1 cellular context compared by ENCODE assay signal in the genomic region with DNA sequence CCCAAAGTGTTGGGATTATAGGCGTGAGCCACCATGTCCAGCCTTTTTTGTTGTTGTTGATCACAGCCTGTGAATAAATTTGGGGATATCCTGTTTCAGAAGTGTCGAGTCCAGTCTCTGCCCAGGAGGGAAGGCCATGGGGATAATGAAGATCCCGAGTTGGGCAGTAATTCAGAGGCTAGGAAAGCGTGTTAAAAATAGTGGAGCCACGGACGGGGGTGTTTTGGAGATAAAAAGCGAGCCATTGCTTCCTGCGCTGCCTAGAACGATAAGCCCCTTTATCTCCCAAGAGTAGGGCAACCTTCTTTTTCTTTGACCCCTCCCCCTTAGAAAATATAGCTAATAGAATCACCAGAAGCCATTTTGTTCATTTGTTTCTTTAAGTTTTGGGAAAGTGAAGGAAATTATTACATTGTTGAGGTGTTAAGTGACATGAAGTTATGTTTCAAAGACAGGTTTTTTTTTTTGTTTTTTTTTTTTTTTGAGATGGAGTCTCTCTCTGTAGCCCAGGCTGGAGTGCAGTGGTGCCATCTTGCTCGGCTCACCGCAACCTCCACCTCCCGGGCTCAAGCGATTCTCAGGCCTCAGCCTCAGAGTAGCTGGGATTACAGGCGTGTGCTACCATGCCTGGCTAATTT.
TF ChIP-seq lines count a peak whose summit lies in the region.

No MANE protein-coding gene starts in this region.

TF ChIP-seq in K562, 482 proteins besides CTCF, POLR2A, EP300 and RAD21 (continued from another document and continues in another):
- TF ChIP-seq, protein P1, sequence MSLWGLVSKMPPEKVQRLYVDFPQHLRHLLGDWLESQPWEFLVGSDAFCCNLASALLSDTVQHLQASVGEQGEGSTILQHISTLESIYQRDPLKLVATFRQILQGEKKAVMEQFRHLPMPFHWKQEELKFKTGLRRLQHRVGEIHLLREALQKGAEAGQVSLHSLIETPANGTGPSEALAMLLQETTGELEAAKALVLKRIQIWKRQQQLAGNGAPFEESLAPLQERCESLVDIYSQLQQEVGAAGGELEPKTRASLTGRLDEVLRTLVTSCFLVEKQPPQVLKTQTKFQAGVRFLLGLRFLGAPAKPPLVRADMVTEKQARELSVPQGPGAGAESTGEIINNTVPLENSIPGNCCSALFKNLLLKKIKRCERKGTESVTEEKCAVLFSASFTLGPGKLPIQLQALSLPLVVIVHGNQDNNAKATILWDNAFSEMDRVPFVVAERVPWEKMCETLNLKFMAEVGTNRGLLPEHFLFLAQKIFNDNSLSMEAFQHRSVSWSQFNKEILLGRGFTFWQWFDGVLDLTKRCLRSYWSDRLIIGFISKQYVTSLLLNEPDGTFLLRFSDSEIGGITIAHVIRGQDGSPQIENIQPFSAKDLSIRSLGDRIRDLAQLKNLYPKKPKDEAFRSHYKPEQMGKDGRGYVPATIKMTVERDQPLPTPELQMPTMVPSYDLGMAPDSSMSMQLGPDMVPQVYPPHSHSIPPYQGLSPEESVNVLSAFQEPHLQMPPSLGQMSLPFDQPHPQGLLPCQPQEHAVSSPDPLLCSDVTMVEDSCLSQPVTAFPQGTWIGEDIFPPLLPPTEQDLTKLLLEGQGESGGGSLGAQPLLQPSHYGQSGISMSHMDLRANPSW (CRISPR knock-in tag; IDR thresholded peaks at IDR 0.05), result no peak
- no peak for TF ChIP-seq ZC3H8 (IDR thresholded peaks at IDR 0.05)
- no peak for TF ChIP-seq ADNP (tag; IDR thresholded peaks at IDR 0.05)
- TF ChIP-seq RNF219 (CRISPR knock-in tag; IDR thresholded peaks at IDR 0.05), result no peak
- TF ChIP-seq SMAD1 (IDR thresholded peaks at IDR 0.05; ENCODE audit: low read depth, low read length, partially characterized antibody), result peak; percentile 44
- TF ChIP-seq FOXJ2 (tag; IDR thresholded peaks at IDR 0.05), result no peak
- TF ChIP-seq, protein P2, sequence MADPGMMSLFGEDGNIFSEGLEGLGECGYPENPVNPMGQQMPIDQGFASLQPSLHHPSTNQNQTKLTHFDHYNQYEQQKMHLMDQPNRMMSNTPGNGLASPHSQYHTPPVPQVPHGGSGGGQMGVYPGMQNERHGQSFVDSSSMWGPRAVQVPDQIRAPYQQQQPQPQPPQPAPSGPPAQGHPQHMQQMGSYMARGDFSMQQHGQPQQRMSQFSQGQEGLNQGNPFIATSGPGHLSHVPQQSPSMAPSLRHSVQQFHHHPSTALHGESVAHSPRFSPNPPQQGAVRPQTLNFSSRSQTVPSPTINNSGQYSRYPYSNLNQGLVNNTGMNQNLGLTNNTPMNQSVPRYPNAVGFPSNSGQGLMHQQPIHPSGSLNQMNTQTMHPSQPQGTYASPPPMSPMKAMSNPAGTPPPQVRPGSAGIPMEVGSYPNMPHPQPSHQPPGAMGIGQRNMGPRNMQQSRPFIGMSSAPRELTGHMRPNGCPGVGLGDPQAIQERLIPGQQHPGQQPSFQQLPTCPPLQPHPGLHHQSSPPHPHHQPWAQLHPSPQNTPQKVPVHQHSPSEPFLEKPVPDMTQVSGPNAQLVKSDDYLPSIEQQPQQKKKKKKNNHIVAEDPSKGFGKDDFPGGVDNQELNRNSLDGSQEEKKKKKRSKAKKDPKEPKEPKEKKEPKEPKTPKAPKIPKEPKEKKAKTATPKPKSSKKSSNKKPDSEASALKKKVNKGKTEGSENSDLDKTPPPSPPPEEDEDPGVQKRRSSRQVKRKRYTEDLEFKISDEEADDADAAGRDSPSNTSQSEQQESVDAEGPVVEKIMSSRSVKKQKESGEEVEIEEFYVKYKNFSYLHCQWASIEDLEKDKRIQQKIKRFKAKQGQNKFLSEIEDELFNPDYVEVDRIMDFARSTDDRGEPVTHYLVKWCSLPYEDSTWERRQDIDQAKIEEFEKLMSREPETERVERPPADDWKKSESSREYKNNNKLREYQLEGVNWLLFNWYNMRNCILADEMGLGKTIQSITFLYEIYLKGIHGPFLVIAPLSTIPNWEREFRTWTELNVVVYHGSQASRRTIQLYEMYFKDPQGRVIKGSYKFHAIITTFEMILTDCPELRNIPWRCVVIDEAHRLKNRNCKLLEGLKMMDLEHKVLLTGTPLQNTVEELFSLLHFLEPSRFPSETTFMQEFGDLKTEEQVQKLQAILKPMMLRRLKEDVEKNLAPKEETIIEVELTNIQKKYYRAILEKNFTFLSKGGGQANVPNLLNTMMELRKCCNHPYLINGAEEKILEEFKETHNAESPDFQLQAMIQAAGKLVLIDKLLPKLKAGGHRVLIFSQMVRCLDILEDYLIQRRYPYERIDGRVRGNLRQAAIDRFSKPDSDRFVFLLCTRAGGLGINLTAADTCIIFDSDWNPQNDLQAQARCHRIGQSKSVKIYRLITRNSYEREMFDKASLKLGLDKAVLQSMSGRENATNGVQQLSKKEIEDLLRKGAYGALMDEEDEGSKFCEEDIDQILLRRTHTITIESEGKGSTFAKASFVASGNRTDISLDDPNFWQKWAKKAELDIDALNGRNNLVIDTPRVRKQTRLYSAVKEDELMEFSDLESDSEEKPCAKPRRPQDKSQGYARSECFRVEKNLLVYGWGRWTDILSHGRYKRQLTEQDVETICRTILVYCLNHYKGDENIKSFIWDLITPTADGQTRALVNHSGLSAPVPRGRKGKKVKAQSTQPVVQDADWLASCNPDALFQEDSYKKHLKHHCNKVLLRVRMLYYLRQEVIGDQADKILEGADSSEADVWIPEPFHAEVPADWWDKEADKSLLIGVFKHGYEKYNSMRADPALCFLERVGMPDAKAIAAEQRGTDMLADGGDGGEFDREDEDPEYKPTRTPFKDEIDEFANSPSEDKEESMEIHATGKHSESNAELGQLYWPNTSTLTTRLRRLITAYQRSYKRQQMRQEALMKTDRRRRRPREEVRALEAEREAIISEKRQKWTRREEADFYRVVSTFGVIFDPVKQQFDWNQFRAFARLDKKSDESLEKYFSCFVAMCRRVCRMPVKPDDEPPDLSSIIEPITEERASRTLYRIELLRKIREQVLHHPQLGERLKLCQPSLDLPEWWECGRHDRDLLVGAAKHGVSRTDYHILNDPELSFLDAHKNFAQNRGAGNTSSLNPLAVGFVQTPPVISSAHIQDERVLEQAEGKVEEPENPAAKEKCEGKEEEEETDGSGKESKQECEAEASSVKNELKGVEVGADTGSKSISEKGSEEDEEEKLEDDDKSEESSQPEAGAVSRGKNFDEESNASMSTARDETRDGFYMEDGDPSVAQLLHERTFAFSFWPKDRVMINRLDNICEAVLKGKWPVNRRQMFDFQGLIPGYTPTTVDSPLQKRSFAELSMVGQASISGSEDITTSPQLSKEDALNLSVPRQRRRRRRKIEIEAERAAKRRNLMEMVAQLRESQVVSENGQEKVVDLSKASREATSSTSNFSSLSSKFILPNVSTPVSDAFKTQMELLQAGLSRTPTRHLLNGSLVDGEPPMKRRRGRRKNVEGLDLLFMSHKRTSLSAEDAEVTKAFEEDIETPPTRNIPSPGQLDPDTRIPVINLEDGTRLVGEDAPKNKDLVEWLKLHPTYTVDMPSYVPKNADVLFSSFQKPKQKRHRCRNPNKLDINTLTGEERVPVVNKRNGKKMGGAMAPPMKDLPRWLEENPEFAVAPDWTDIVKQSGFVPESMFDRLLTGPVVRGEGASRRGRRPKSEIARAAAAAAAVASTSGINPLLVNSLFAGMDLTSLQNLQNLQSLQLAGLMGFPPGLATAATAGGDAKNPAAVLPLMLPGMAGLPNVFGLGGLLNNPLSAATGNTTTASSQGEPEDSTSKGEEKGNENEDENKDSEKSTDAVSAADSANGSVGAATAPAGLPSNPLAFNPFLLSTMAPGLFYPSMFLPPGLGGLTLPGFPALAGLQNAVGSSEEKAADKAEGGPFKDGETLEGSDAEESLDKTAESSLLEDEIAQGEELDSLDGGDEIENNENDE (IDR thresholded peaks at IDR 0.05; ENCODE audit: low read depth, low read length), result no peak
- TF ChIP-seq PCBP1 (IDR thresholded peaks at IDR 0.05; ENCODE audit: low read depth, low read length, poor library complexity, severe bottlenecking), result no peak
- no peak for TF ChIP-seq ZBTB8A (IDR thresholded peaks at IDR 0.05; ENCODE audit: partially characterized antibody)
- TF ChIP-seq HMG20B (CRISPR knock-in tag; IDR thresholded peaks at IDR 0.05), result no peak
- no peak for TF ChIP-seq NCOA6 (IDR thresholded peaks at IDR 0.05)
- peak; percentile 85 for TF ChIP-seq POLR2AphosphoS5 (IDR thresholded peaks at IDR 0.05; ENCODE audit: control insufficient read depth, insufficient read depth, low read depth, low read length)
- no peak for TF ChIP-seq SREBF1 (IDR thresholded peaks at IDR 0.05; ENCODE audit: borderline replicate concordance, low read depth, low read length)
- 0 out of 2 replicates have a peak, but pooled peaks have one; percentile 59 for TF ChIP-seq ZBTB17 (CRISPR knock-in tag; IDR thresholded peaks at IDR 0.05)
- no peak for TF ChIP-seq STAG1 (CRISPR knock-in tag; IDR thresholded peaks at IDR 0.05; ENCODE audit: borderline replicate concordance)
- no peak for TF ChIP-seq TSHZ1 (CRISPR knock-in tag; IDR thresholded peaks at IDR 0.05)
- TF ChIP-seq ILF3 (IDR thresholded peaks at IDR 0.05; ENCODE audit: borderline replicate concordance), result no peak
